In the genomic region with DNA sequence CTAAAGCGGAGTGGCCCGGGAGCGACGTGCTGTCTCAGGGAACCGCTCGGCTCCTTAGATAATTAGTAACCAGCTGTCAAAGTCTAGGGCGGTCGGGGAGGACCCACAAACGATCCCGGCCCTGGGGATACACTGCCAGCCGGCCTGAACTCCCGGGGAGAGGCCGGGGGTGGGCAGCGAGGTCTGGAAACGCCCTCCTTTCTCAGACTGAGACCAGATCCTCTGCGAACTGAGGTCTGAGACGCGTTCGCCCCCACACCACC, we compare ENCODE assay signal across 10 cellular contexts. TPM values are rescaled to one million over a fixed set of nuclear protein-coding genes. Genes with fewer than 3 reads are reported as not detected.
DNase-seq lines count a peak whose midpoint lies in the region; ATAC-seq and TF ChIP-seq lines count a peak whose summit lies in the region.
"Had no signal": no experiment of that assay in that cellular context is flagged by ENCODE, and none has a peak within 500 bp of the region (broad histone marks: within the 10 kb centered on the region; RNA-seq: fewer than 3 reads in every experiment).

No MANE protein-coding gene starts in this region.

- DNase-seq in Right ventricle myocardium superior (no peak), cardiac septum (ENCODE audit: low spot score) (no peak), lower lobe of right lung (peak; percentile 57), upper lobe of left lung (peak; percentile 27 to 79), NCI-H187 treated with DMSO at 0.1 percent for 48 hours (lab: John Stamatoyannopoulos, UW) (no peak)
- no peak for DNase-seq in activated naive CD8-positive, alpha-beta T cell treated with anti-CD3 and anti-CD28 coated beads, Interleukin-2, amount 10 ng/mL, durations not matched to agents 7 days and 5 days
- DNase-seq: NCI-H2081 treated with DMSO at 0.1 percent for 48 hours had no signal

- H3K27me3 Mint-ChIP-seq in activated naive CD8-positive, alpha-beta T cell treated with anti-CD3 and anti-CD28 coated beads, Interleukin-2, amount 10 ng/mL, durations not matched to agents 7 days and 5 days: peaks cover 89% of the 10 kb centered on the region

- peak overlapping the region; percentile 37 for H3K4me3 Mint-ChIP-seq in activated naive CD8-positive, alpha-beta T cell treated with anti-CD3 and anti-CD28 coated beads, Interleukin-2, amount 10 ng/mL, durations not matched to agents 7 days and 5 days

- H3K27ac ChIP-seq in lower lobe of right lung: peak overlapping the region; percentile 84
- peak overlapping the region; percentile 75 to 86 (median 84) for H3K27ac ChIP-seq in upper lobe of left lung

- H3K9me3 ChIP-seq in lower lobe of right lung: no peaks in the 10 kb centered on the region
- H3K9me3 ChIP-seq in upper lobe of left lung: no peaks in the 10 kb centered on the region

- no peaks in the 10 kb centered on the region for H3K9me3 Mint-ChIP-seq in activated naive CD8-positive, alpha-beta T cell treated with anti-CD3 and anti-CD28 coated beads, Interleukin-2, amount 10 ng/mL, durations not matched to agents 7 days and 5 days

- 3 to 7% methylated on average over 9 to 18 of the region's 19 CpGs for WGBS in upper lobe of left lung, 2 donors

- peaks cover 9% of the 10 kb centered on the region for H3K4me1 Mint-ChIP-seq in activated naive CD8-positive, alpha-beta T cell treated with anti-CD3 and anti-CD28 coated beads, Interleukin-2, amount 10 ng/mL, durations not matched to agents 7 days and 5 days

- no peak for TF ChIP-seq EP300 in upper lobe of left lung (IDR thresholded peaks at IDR 0.05)

- H3K27me3 ChIP-seq in lower lobe of right lung (ENCODE audit: low read depth) (peaks cover 92% of the 10 kb centered on the region), upper lobe of left lung (peaks cover 0 to 56% (median 24%) of the 10 kb centered on the region in 4 donors)

- ATAC-seq in Right ventricle myocardium superior (ENCODE audit: poor library complexity) (peak; percentile 51), lower lobe of right lung (peak; percentile 14 to 31), upper lobe of left lung (ENCODE audit: low FRiP score in 2 of 2) (peak; percentile 10 to 48), HG03571 (IDR thresholded peaks at IDR 0.05; ENCODE audit: unreplicated experiment) (no peak), GM21360 (IDR thresholded peaks at IDR 0.05; ENCODE audit: unreplicated experiment) (no peak)
- no peak for ATAC-seq in activated naive CD8-positive, alpha-beta T cell treated with anti-CD3 and anti-CD28 coated beads, Interleukin-2, amount 10 ng/mL, durations not matched to agents 7 days and 5 days (ENCODE audit: low read depth)

- H3K4me1 ChIP-seq in lower lobe of right lung (peaks cover 30% of the 10 kb centered on the region), upper lobe of left lung (peaks cover 29 to 43% (median 33%) of the 10 kb centered on the region in 4 donors)

- H3K36me3 Mint-ChIP-seq in activated naive CD8-positive, alpha-beta T cell treated with anti-CD3 and anti-CD28 coated beads, Interleukin-2, amount 10 ng/mL, durations not matched to agents 7 days and 5 days: no peaks in the 10 kb centered on the region

- TF ChIP-seq POLR2A in upper lobe of left lung (IDR thresholded peaks at IDR 0.05): no peak

- intact Hi-C loops in Right ventricle myocardium superior (cut with DNase I): no loop called here
- intact Hi-C loops in cardiac septum (cut with DNase I): no loop called here
- intact Hi-C loops in lower lobe of right lung (cut with DNase I): no loop called here

- no peak overlapping the region for H3K27ac Mint-ChIP-seq in activated naive CD8-positive, alpha-beta T cell treated with anti-CD3 and anti-CD28 coated beads, Interleukin-2, amount 10 ng/mL, durations not matched to agents 7 days and 5 days

- H3K36me3 ChIP-seq in lower lobe of right lung (no peaks in the 10 kb centered on the region), upper lobe of left lung (no peaks in the 10 kb centered on the region)

- POLR2A ChIA-PET in activated naive CD8-positive, alpha-beta T cell treated with anti-CD3 and anti-CD28 coated beads, Interleukin-2, amount 10 ng/mL, durations not matched to agents 7 days and 5 days (lab: Charles Lee): no interaction called here

- peak overlapping the region; percentile 56 for H3K4me3 ChIP-seq in lower lobe of right lung
- H3K4me3 ChIP-seq in upper lobe of left lung: peak overlapping the region in 3 of 4 donors; percentile 42 to 56 (median 54)

- TF ChIP-seq CTCF in lower lobe of right lung (IDR thresholded peaks at IDR 0.05) (no peak), upper lobe of left lung (IDR thresholded peaks at IDR 0.05) (no peak)

RNA-seq across cellular contexts. Expression of gene HNF1B, which starts 1.3 kb away (rescaled TPM):
- total RNA-seq in Right ventricle myocardium superior (not detected), cardiac septum (not detected), lower lobe of right lung (15.2 TPM), upper lobe of left lung (10 to 100 TPM; 14.4 to 31.4 (median 16.0) TPM)
- under 1 TPM in 1 of 2 experiments, not detected in 1; 0.30 TPM for total RNA-seq in activated naive CD8-positive, alpha-beta T cell treated with anti-CD3 and anti-CD28 coated beads, Interleukin-2, amount 10 ng/mL, durations not matched to agents 7 days and 5 days
- total RNA-seq: Daoy had no signal

Comparison
In these comparisons a context has a peak if more than half of its experiments do, and no peak if none do; other contexts are left out.
1. ATAC-seq: peak in Right ventricle myocardium superior (single experiment), lower lobe of right lung (2 of 2) and upper lobe of left lung (2 of 2); none in activated naive CD8-positive, alpha-beta T cell treated with anti-CD3 and anti-CD28 coated beads, Interleukin-2, amount 10 ng/mL, durations not matched to agents 7 days and 5 days (single experiment), HG03571 (single experiment) and GM21360 (single experiment).
2. DNase-seq: peak in lower lobe of right lung (single experiment) and upper lobe of left lung (2 of 2); none in Right ventricle myocardium superior (single experiment), cardiac septum (single experiment), activated naive CD8-positive, alpha-beta T cell treated with anti-CD3 and anti-CD28 coated beads, Interleukin-2, amount 10 ng/mL, durations not matched to agents 7 days and 5 days (single experiment) and NCI-H187 treated with DMSO at 0.1 percent for 48 hours (single experiment).
3. RNA of gene HNF1B, which starts 1.3 kb away (total RNA-seq): 14.4 to 31.4 TPM in upper lobe of left lung and 15.2 TPM in lower lobe of right lung (single experiment); 0.30 TPM in activated naive CD8-positive, alpha-beta T cell treated with anti-CD3 and anti-CD28 coated beads, Interleukin-2, amount 10 ng/mL, durations not matched to agents 7 days and 5 days, not detected in cardiac septum (single experiment) and not detected in Right ventricle myocardium superior (single experiment); every median in the first group is over 10 times any median in the second.